ENCODE assay signal across 7 cellular contexts in the genomic region with DNA sequence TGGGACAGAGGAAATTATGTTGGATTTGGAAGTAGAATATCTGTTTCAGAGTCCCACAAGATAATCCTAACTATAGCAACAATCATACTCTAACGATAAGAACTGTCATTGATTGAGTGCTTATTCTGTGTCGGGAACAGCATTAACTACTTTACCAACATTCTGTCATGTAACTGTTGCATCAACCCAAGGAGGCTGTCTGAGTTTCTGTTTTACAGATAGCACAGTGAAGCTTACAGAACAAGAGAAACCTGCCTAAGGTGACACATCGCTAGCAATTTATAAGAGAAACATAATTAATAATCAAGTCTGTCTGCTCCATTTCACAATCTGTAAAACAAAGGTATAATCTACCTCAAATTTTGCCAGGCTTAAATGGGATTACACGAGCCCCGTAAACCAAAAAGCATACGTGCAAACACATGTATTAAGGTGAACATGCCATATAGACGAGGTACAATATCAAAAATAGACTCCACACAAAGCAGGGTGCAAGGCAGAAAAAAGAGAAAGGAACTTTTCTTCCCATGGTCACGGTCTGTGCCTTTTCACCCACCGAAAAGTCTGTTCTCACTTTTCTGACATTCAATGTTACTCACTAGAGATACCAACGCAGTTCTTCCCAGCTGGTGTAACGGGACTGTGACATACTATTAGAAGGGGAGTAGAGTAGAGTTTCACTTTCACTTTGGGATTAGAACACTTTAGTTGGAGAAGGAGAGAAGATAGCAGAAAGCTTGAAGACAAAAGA. TPM values are rescaled to one million over a fixed set of nuclear protein-coding genes. Genes with fewer than 3 reads are reported as not detected.
DNase-seq lines count a peak whose midpoint lies in the region; ATAC-seq, FAIRE-seq and TF ChIP-seq lines count a peak whose summit lies in the region.

No MANE protein-coding gene starts in this region.

- peak overlapping the region; percentile 36 to 56 for H3K4me3 Mint-ChIP-seq in stimulated activated naive B cell treated with anti-CD40 and anti-IgM and Interleukin-4, amounts not matched to agents 10 μg/mL and 1 μg/mL and 100 μg/mL, for 72 hours

- peak; percentile 95 for FAIRE-seq in H54 (lab: Jason Lieb, UNC)

- no peaks in the 10 kb centered on the region for H3K27me3 Mint-ChIP-seq in stimulated activated naive B cell treated with anti-CD40 and anti-IgM and Interleukin-4, amounts not matched to agents 10 μg/mL and 1 μg/mL and 100 μg/mL, for 72 hours

- peaks cover 0 to 59% (median 28%) of the 10 kb centered on the region in 12 donors for H3K4me1 ChIP-seq in heart left ventricle

- peaks cover 0 to under 1% (median 0%) of the 10 kb centered on the region in 12 donors for H3K9me3 ChIP-seq in heart left ventricle

- intact Hi-C loops in heart left ventricle (cut with DNase I) = loop anchor here in 4 of 10 donors (2.0 to 10.0 kb wide), 4 partner anchors 24 to 266 kb away; partner anchors contain the start of gene SLC8A1 (in 1 of the 4)

- TF ChIP-seq POLR2A in H54 (IDR thresholded peaks at IDR 0.05; ENCODE audit: low read depth, low read length) = no peak
- no peak for TF ChIP-seq POLR2A in heart left ventricle (IDR thresholded peaks at IDR 0.05)

- 12 to 25% (median 19%) methylated on average over 11 of the region's 11 CpGs for WGBS in heart left ventricle, 4 donors

- DNase-seq in H54 (ENCODE audit: insufficient read length, low spot score) = no peak
- peak; percentile 44 for DNase-seq in RPMI8226
- DNase-seq in heart left ventricle = no peak
- no peak for DNase-seq in stimulated activated naive B cell treated with anti-CD40 and anti-IgM and Interleukin-4, amounts not matched to agents 10 μg/mL and 1 μg/mL and 100 μg/mL, for 72 hours
- no peak for DNase-seq in NCI-H1694 (lab: John Stamatoyannopoulos, UW)
- no peak for DNase-seq in anterior cingulate cortex (lab: John Stamatoyannopoulos, UW)

- ATAC-seq in heart left ventricle = peak; percentile 72 to 85 (median 78)
- peak; percentile 41 for ATAC-seq in stimulated activated naive B cell treated with anti-CD40 and anti-IgM and Interleukin-4, amounts not matched to agents 10 μg/mL and 1 μg/mL and 100 μg/mL, for 72 hours (replicated peaks)
- no peak for ATAC-seq in GM21381 (IDR thresholded peaks at IDR 0.05; ENCODE audit: unreplicated experiment)

- peak overlapping the region; percentile 17 to 62 (median 49) for H3K4me3 ChIP-seq in heart left ventricle

- peaks cover 2 to 4% of the 10 kb centered on the region in 2 donors for H3K9me3 Mint-ChIP-seq in stimulated activated naive B cell treated with anti-CD40 and anti-IgM and Interleukin-4, amounts not matched to agents 10 μg/mL and 1 μg/mL and 100 μg/mL, for 72 hours

- H3K36me3 ChIP-seq in heart left ventricle = no peaks in the 10 kb centered on the region

- no peak for TF ChIP-seq CTCF in heart left ventricle (IDR thresholded peaks at IDR 0.05)

- no peaks in the 10 kb centered on the region for H3K36me3 Mint-ChIP-seq in stimulated activated naive B cell treated with anti-CD40 and anti-IgM and Interleukin-4, amounts not matched to agents 10 μg/mL and 1 μg/mL and 100 μg/mL, for 72 hours

- no peaks in the 10 kb centered on the region for H3K27me3 ChIP-seq in heart left ventricle

- H3K27ac Mint-ChIP-seq in stimulated activated naive B cell treated with anti-CD40 and anti-IgM and Interleukin-4, amounts not matched to agents 10 μg/mL and 1 μg/mL and 100 μg/mL, for 72 hours = peak overlapping the region; percentile 33

- H3K27ac ChIP-seq in heart left ventricle = peak overlapping the region; percentile 37 to 82 (median 71)

- H3K4me1 Mint-ChIP-seq in stimulated activated naive B cell treated with anti-CD40 and anti-IgM and Interleukin-4, amounts not matched to agents 10 μg/mL and 1 μg/mL and 100 μg/mL, for 72 hours = peaks cover 7 to 20% of the 10 kb centered on the region in 2 donors

RNA-seq across cellular contexts. Expression of gene SLC8A1, which starts 37.2 kb away (rescaled TPM):
- 1,000 to 10,000 TPM in 5 of 9 donors, 100 to 1,000 TPM in 4; 674 to 1,521 (median 1,074) TPM for total RNA-seq in heart left ventricle
- 10 to 100 TPM; 61.9 to 65.3 TPM for polyA plus RNA-seq in heart left ventricle
